Comparison of ENCODE assay signal across 10 cellular contexts in the genomic region with DNA sequence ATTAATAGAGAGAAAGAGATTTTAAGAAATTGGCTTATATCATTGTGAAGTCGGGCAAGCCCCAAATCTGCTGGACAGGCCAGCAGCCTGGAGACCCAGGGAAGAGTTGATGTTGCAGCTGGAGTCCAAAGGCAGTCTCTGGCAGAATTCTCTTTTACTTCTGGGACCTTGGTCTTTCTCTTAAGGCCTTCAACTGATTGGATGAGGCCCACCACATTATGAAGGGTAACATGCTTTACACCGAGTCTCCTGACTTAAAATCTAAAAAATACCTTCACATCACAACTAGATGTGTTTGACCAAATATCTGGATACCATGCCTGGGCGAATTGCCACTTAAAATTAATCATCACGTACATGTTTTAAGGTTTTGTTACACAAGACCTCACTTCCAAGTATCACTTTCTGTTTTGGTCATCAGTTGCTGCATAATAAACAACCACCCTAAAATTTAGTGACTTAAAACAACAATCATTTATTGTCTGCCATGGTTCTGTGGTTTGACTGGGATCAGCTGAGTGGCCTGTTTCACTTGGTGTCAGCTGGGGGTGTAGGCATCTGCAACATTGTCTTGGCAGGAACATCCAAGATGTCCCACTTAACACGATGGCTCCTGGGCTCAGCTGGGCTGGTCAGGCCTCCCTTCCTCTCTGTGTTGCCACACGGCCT. TPM values are rescaled to one million over a fixed set of nuclear protein-coding genes. Genes with fewer than 3 reads are reported as not detected.
A peak's percentile ranks its signal among the peaks of the same experiment; 100 is the strongest.
DNase-seq lines count a peak whose midpoint lies in the region; ATAC-seq and TF ChIP-seq lines count a peak whose summit lies in the region.
"Had no signal": no experiment of that assay in that cellular context is flagged by ENCODE, and none has a peak within 500 bp of the region (broad histone marks: within the 10 kb centered on the region; RNA-seq: fewer than 3 reads in every experiment).

No MANE protein-coding gene starts in this region.

- CTCF ChIA-PET in RWPE1 (lab: Yijun Ruan, JAX) = no interaction called here

- peaks cover 59% of the 10 kb centered on the region for H3K27me3 ChIP-seq in osteoblast (ENCODE audit: insufficient read depth, low read length)

- H3K27me3 Mint-ChIP-seq in activated naive CD8-positive, alpha-beta T cell treated with anti-CD3 and anti-CD28 coated beads, Interleukin-2, amount 10 ng/mL, durations not matched to agents 7 days and 5 days = no peaks in the 10 kb centered on the region

- no peak for TF ChIP-seq CTCF in RWPE1 (conservative IDR thresholded peaks at IDR 0.05; ENCODE audit: low read depth)
- TF ChIP-seq CTCF in osteoblast (IDR thresholded peaks at IDR 0.05; ENCODE audit: extremely low read depth, low read depth, low read length) = no peak

- no peaks in the 10 kb centered on the region for H3K79me2 ChIP-seq in osteoblast (ENCODE audit: insufficient read depth, low read length)

- H3K4me3 ChIP-seq in osteoblast (ENCODE audit: insufficient read depth, low read length) = no peak overlapping the region

- H3K9me3 Mint-ChIP-seq in activated naive CD8-positive, alpha-beta T cell treated with anti-CD3 and anti-CD28 coated beads, Interleukin-2, amount 10 ng/mL, durations not matched to agents 7 days and 5 days = peaks cover 2% of the 10 kb centered on the region
- H3K9me3 Mint-ChIP-seq: neural crest cell had no signal

- H3K36me3 ChIP-seq in osteoblast (ENCODE audit: insufficient read depth, low read length) = no peaks in the 10 kb centered on the region

- peak overlapping the region; percentile 73 for H3K4me3 Mint-ChIP-seq in activated naive CD8-positive, alpha-beta T cell treated with anti-CD3 and anti-CD28 coated beads, Interleukin-2, amount 10 ng/mL, durations not matched to agents 7 days and 5 days
- H3K4me3 Mint-ChIP-seq: neural crest cell had no signal

- H3K9me3 ChIP-seq in osteoblast (ENCODE audit: low read depth, low read length) = no peaks in the 10 kb centered on the region

- H2AFZ ChIP-seq in osteoblast (ENCODE audit: low read length) = no peak overlapping the region

- DNase-seq in EL = peak; percentile 9
- DNase-seq in activated naive CD8-positive, alpha-beta T cell treated with anti-CD3 and anti-CD28 coated beads, Interleukin-2, amount 10 ng/mL, durations not matched to agents 7 days and 5 days = no peak
- DNase-seq in RWPE1 (ENCODE audit: low spot score) = no peak
- DNase-seq in NCI-H510A (lab: John Stamatoyannopoulos, UW) = no peak
- DNase-seq in osteoblast (ENCODE audit: insufficient read length, low spot score, missing footprints) = no peak
- DNase-seq: GDM1 had no signal

- peaks cover 71% of the 10 kb centered on the region for H3K36me3 Mint-ChIP-seq in activated naive CD8-positive, alpha-beta T cell treated with anti-CD3 and anti-CD28 coated beads, Interleukin-2, amount 10 ng/mL, durations not matched to agents 7 days and 5 days

- POLR2A ChIA-PET in activated naive CD8-positive, alpha-beta T cell treated with anti-CD3 and anti-CD28 coated beads, Interleukin-2, amount 10 ng/mL, durations not matched to agents 7 days and 5 days (lab: Charles Lee) = interaction anchor here (3.2 kb wide), 1 partner anchor 15 kb away, joined by 27 read pairs; no protein-coding TSS in a partner anchor
- POLR2A ChIA-PET in RWPE1 (lab: Yijun Ruan, JAX; ENCODE audit: low non-redundant PET) = no interaction called here

- no peaks in the 10 kb centered on the region for H4K20me1 ChIP-seq in osteoblast (ENCODE audit: insufficient read depth, low read length)

- H3K27ac ChIP-seq in RWPE1 (no peak overlapping the region), osteoblast (ENCODE audit: low read depth, low read length) (no peak overlapping the region)

- H3K4me1 Mint-ChIP-seq in activated naive CD8-positive, alpha-beta T cell treated with anti-CD3 and anti-CD28 coated beads, Interleukin-2, amount 10 ng/mL, durations not matched to agents 7 days and 5 days = peaks cover 70% of the 10 kb centered on the region

- peak overlapping the region; percentile 39 for H3K27ac Mint-ChIP-seq in activated naive CD8-positive, alpha-beta T cell treated with anti-CD3 and anti-CD28 coated beads, Interleukin-2, amount 10 ng/mL, durations not matched to agents 7 days and 5 days

- peak; percentile 24 for ATAC-seq in GM19452 (IDR thresholded peaks at IDR 0.05; ENCODE audit: unreplicated experiment)
- ATAC-seq in HG03571 (IDR thresholded peaks at IDR 0.05; ENCODE audit: unreplicated experiment) = peak; percentile 30
- ATAC-seq in activated naive CD8-positive, alpha-beta T cell treated with anti-CD3 and anti-CD28 coated beads, Interleukin-2, amount 10 ng/mL, durations not matched to agents 7 days and 5 days (ENCODE audit: low read depth) = no peak
- no peak for ATAC-seq in HG02970 (IDR thresholded peaks at IDR 0.05; ENCODE audit: low FRiP score, unreplicated experiment)

- peaks cover 10% of the 10 kb centered on the region for H3K4me1 ChIP-seq in osteoblast (ENCODE audit: insufficient read depth, low read length)

- H3K4me2 ChIP-seq in osteoblast (ENCODE audit: insufficient read depth, low read length) = no peak overlapping the region

RNA-seq across cellular contexts. Expression of a gene that starts 3.4 kb away (rescaled TPM):
- 100 to 1,000 TPM in 1 of 2 experiments, 10 to 100 TPM in 1; 99.9 to 110 TPM for total RNA-seq in activated naive CD8-positive, alpha-beta T cell treated with anti-CD3 and anti-CD28 coated beads, Interleukin-2, amount 10 ng/mL, durations not matched to agents 7 days and 5 days
- total RNA-seq in osteoblast = under 0.01 TPM in 2 replicates

Comparison
In these comparisons a context has a peak if more than half of its experiments do, and no peak if none do; other contexts are left out.
1. ATAC-seq: peak in GM19452 (single experiment) and HG03571 (single experiment); none in activated naive CD8-positive, alpha-beta T cell treated with anti-CD3 and anti-CD28 coated beads, Interleukin-2, amount 10 ng/mL, durations not matched to agents 7 days and 5 days (single experiment) and HG02970 (single experiment).
2. RNA of a gene that starts 3.4 kb away (total RNA-seq): 99.9 to 110 TPM in activated naive CD8-positive, alpha-beta T cell treated with anti-CD3 and anti-CD28 coated beads, Interleukin-2, amount 10 ng/mL, durations not matched to agents 7 days and 5 days; under 0.01 TPM in osteoblast; every median in the first group is over 100 times any median in the second.